ENCODE assay signal across 28 cellular contexts in genomic region chr3:77190281-77190841, GRCh38.
DNase-seq lines count a peak whose midpoint lies in the region; ATAC-seq and TF ChIP-seq lines count a peak whose summit lies in the region.
"Had no signal": no experiment of that assay in that cellular context is flagged by ENCODE, and none has a peak within 500 bp of the region (broad histone marks: within the 10 kb centered on the region; RNA-seq: fewer than 3 reads in every experiment).

No MANE protein-coding gene starts in this region.

- no peak for TF ChIP-seq POLR2A in suprapubic skin (IDR thresholded peaks at IDR 0.05)

- H3K4me1 ChIP-seq in OCI-LY1 (ENCODE audit: insufficient read depth, low read length, severe bottlenecking) (peaks cover 100% of the 10 kb centered on the region), adipocyte (ENCODE audit: control insufficient read depth, insufficient read depth, low read length) (peaks cover 10% of the 10 kb centered on the region), suprapubic skin (no peaks in the 10 kb centered on the region)
- H3K4me1 ChIP-seq: BLaER1, lower lobe of right lung, pancreas had no signal

- H3K9me3 ChIP-seq in OCI-LY1 (ENCODE audit: low read length) (no peaks in the 10 kb centered on the region), adipocyte (ENCODE audit: control insufficient read depth, low read length) (no peaks in the 10 kb centered on the region), suprapubic skin (no peaks in the 10 kb centered on the region)
- H3K9me3 ChIP-seq: BLaER1, gastroesophageal sphincter, lower lobe of right lung, pancreas, stomach had no signal

- H3F3A ChIP-seq in OCI-LY1 (ENCODE audit: insufficient read depth, low read length) = peaks cover 9% of the 10 kb centered on the region; the same call in 1 of the 2 replicates

- intact Hi-C loops in left ventricle myocardium superior (cut with micrococcal nuclease) = no loop called here

- WGBS in suprapubic skin = 32% methylated on average over 3 of the region's 3 CpGs

- H3K4me3 ChIP-seq in OCI-LY1 (ENCODE audit: low read depth, low read length, poor library complexity, severe bottlenecking) (peak overlapping the region; percentile 37), adipocyte (ENCODE audit: low read length) (peak overlapping the region; percentile 60), suprapubic skin (no peak overlapping the region)
- H3K4me3 ChIP-seq: BLaER1, gastroesophageal sphincter, lower lobe of right lung, pancreas, stomach had no signal

- H4K20me1 ChIP-seq in OCI-LY1 (ENCODE audit: insufficient read depth, low read length) = no peaks in the 10 kb centered on the region
- H4K20me1 ChIP-seq: BLaER1 had no signal

- H3K36me3 ChIP-seq in OCI-LY1 (ENCODE audit: insufficient read depth, low read length) (no peaks in the 10 kb centered on the region), adipocyte (ENCODE audit: control insufficient read depth, insufficient read depth, low read length, severe bottlenecking) (no peaks in the 10 kb centered on the region), suprapubic skin (no peaks in the 10 kb centered on the region)
- H3K36me3 ChIP-seq: BLaER1, gastroesophageal sphincter, lower lobe of right lung, pancreas, stomach had no signal

- DNase-seq in adipocyte (ENCODE audit: low read depth) = peak; percentile 52
- no peak for DNase-seq in left ventricle myocardium superior
- no peak for DNase-seq in suprapubic skin (ENCODE audit: low spot score in 2 of 2)
- no peak for DNase-seq in amygdala (lab: John Stamatoyannopoulos, UW)
- no peak for DNase-seq in NCI-H774 (lab: John Stamatoyannopoulos, UW)
- DNase-seq: activated B cell treated with CpG ODN at 0.5 μM for 24 hours; activated CD4-positive, alpha-beta T cell treated with anti-CD3 and anti-CD28 coated beads, Interleukin-2, amount 50 U/mL, for 1 hour; activated CD8-positive, alpha-beta memory T cell treated with anti-CD3 and anti-CD28 coated beads, Interleukin-2, amount 10 ng/mL, durations not matched to agents 7 days and 5 days; activated naive CD4-positive, alpha-beta T cell treated with anti-CD3 and anti-CD28 coated beads for 36 hours; amniotic stem cell; caudate nucleus; COR-L47; DMS53; H9; lower lobe of right lung; NCI-H1436; NCI-H2081 treated with DMSO at 0.1 percent for 48 hours; NCI-H226; pancreas; right cardiac atrium; stimulated activated CD4-positive, alpha-beta T cell treated with anti-CD3 and anti-CD28 coated beads, Interleukin-2, amount 100 ng/mL, for 24 hours; stomach; T1000; trophoblast cell had no signal

- peak overlapping the region; percentile 62 for H3K4me2 ChIP-seq in OCI-LY1 (ENCODE audit: low read length)
- H3K4me2 ChIP-seq: BLaER1 had no signal

- ATAC-seq in left ventricle myocardium superior (peak; percentile 14), GM19452 (IDR thresholded peaks at IDR 0.05; ENCODE audit: unreplicated experiment) (no peak)
- ATAC-seq: activated CD8-positive, alpha-beta memory T cell treated with anti-CD3 and anti-CD28 coated beads, Interleukin-2, amount 10 ng/mL, durations not matched to agents 7 days and 5 days; gastroesophageal sphincter; lower lobe of right lung had no signal

- H3K27ac ChIP-seq in OCI-LY1 (ENCODE audit: low read depth, low read length, poor library complexity, severe bottlenecking) (peak overlapping the region; percentile 100), suprapubic skin (peak overlapping the region; percentile 28)
- H3K27ac ChIP-seq: BLaER1, gastroesophageal sphincter, lower lobe of right lung, pancreas, stomach had no signal

- no peak overlapping the region for H2AFZ ChIP-seq in OCI-LY1 (ENCODE audit: low read length)

- no peak for TF ChIP-seq EP300 in suprapubic skin (IDR thresholded peaks at IDR 0.05)

- TF ChIP-seq CTCF in OCI-LY1 (IDR thresholded peaks at IDR 0.05; ENCODE audit: low read length) (no peak), suprapubic skin (IDR thresholded peaks at IDR 0.05) (no peak)

- no peaks in the 10 kb centered on the region for H3K9me2 ChIP-seq in OCI-LY1 (ENCODE audit: low read depth, low read length)

- peak overlapping the region; percentile 81 for H3K9ac ChIP-seq in OCI-LY1 (ENCODE audit: low read length)
- H3K9ac ChIP-seq in adipocyte (ENCODE audit: low read length) = no peak overlapping the region
- H3K9ac ChIP-seq: BLaER1 had no signal

- no peaks in the 10 kb centered on the region for H3K27me3 ChIP-seq in OCI-LY1 (ENCODE audit: insufficient read depth, low read length)
- H3K27me3 ChIP-seq in adipocyte (replicated peaks; ENCODE audit: control insufficient read depth, insufficient read depth, low read length) = no peaks in the 10 kb centered on the region
- no peaks in the 10 kb centered on the region for H3K27me3 ChIP-seq in suprapubic skin
- H3K27me3 ChIP-seq: BLaER1, gastroesophageal sphincter, pancreas, stomach had no signal

- no peaks in the 10 kb centered on the region for H3K79me2 ChIP-seq in OCI-LY1 (ENCODE audit: insufficient read depth, low read length)
